8 cellular contexts compared by ENCODE assay signal in the genomic region with DNA sequence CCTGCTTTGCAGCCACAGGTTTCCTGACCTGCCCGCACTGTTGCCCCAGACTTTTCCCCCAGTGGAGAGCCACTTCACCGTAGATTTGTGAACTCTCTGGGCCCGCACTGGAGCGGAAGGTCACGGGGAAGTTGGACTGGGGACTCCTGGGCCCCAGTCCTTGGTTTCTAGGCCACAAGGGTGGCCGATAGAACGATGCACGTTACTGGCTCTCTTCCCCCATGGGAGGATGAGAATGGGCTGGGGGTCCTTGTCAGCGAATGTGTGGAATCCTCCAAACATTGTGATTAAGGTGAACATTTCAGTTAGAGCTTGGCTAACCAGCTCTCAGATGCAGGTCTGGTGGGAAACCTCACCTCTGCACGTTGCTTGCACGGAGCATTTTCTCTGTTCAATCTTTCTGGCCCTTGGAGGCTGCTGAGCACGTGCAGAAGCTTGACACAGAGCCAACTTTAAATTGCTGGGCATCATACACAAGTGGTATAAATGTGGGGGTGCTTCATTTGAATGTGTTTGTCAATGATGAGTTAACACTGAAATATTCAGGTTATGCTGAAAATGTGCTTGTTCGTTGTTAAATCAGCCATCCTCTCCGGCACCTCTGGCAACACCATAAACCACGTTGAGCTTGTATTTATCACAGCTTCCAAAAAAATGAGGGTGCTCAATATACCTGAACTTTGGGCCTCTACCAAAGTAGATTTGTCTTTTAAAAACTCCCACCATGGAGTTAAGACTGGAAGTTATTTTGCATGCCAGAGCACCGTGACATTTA. TPM values are rescaled to one million over a fixed set of nuclear protein-coding genes. Genes with fewer than 3 reads are reported as not detected.
DNase-seq lines count a peak whose midpoint lies in the region; ATAC-seq and TF ChIP-seq lines count a peak whose summit lies in the region.

No MANE protein-coding gene starts in this region.

- peaks cover 0 to 32% of the 10 kb centered on the region in 2 donors for H3K4me1 ChIP-seq in right atrium auricular region

- TF ChIP-seq CTCF in AG04449 (IDR thresholded peaks at IDR 0.05; ENCODE audit: insufficient read depth, low read length, missing control alignments) (no peak), GM10248 (IDR thresholded peaks at IDR 0.05; ENCODE audit: control extremely low read depth, extremely low read depth, low read depth, missing control alignments) (no peak), right atrium auricular region (IDR thresholded peaks at IDR 0.05) (no peak)

- no peaks in the 10 kb centered on the region for H3K36me3 ChIP-seq in right atrium auricular region

- DNase-seq in AG04449 (ENCODE audit: low read depth, low spot score), result peak; percentile 50
- peak; percentile 39 for DNase-seq in GM10248 (ENCODE audit: extremely low spot score)
- peak; percentile 39 for DNase-seq in NCI-H774 (lab: John Stamatoyannopoulos, UW)
- DNase-seq in amniotic epithelial cell (ENCODE audit: low read depth), result peak; percentile 86
- DNase-seq in right atrium auricular region (ENCODE audit: low spot score), result peak; percentile 58
- DNase-seq in renal cortical epithelial cell (ENCODE audit: low read depth), result peak; percentile 83
- no peak for DNase-seq in mucosa of gallbladder (ENCODE audit: low spot score)

- H3K27me3 ChIP-seq in right atrium auricular region, result no peaks in the 10 kb centered on the region

- H3K27ac ChIP-seq in right atrium auricular region, result peak overlapping the region; percentile 89 to 92

- ATAC-seq in HG03039 (IDR thresholded peaks at IDR 0.05; ENCODE audit: unreplicated experiment), result peak; percentile 11

- no peaks in the 10 kb centered on the region for H3K9me3 ChIP-seq in right atrium auricular region

- H3K4me3 ChIP-seq in AG04449 (ENCODE audit: low read depth, low read length), result peak overlapping the region; percentile 64
- peak overlapping the region; percentile 59 to 78 for H3K4me3 ChIP-seq in right atrium auricular region

- POLR2A ChIA-PET in AG04449 (lab: Yijun Ruan, JAX), result no interaction called here
- POLR2A ChIA-PET in GM10248 (lab: Yijun Ruan, JAX), result no interaction called here

- CTCF ChIA-PET in AG04449 (lab: Yijun Ruan, JAX), result interaction anchor here (0.7 to 1.4 kb wide), 3 partner anchors 8 to 205 kb away, joined by 3 to 5 read pairs (median 5); a partner anchor contains a TSS
- CTCF ChIA-PET in GM10248 (lab: Yijun Ruan, JAX), result interaction anchor here (1.0 to 5.3 kb wide), 4 partner anchors 11 to 974 kb away, joined by 3 to 28 read pairs (median 6); a partner anchor contains a TSS

RNA-seq across cellular contexts. Expression of a gene that starts 1.0 kb away (rescaled TPM):
- 10 to 100 TPM; 23.6 to 54.7 TPM for total RNA-seq in right atrium auricular region
- total RNA-seq in renal cortical epithelial cell, result 16.1 and 30.1 TPM in 2 replicates
- 29.3 TPM for total RNA-seq in mucosa of gallbladder

RNA-seq across cellular contexts. Expression of a gene that starts 40.8 kb away (rescaled TPM):
- total RNA-seq in right atrium auricular region, result not detected
- 0.35 and 6.2 TPM in 2 replicates for total RNA-seq in renal cortical epithelial cell
- total RNA-seq in mucosa of gallbladder, result 0.35 TPM
